Comparison of ENCODE assay signal across 8 cellular contexts in the genomic region with DNA sequence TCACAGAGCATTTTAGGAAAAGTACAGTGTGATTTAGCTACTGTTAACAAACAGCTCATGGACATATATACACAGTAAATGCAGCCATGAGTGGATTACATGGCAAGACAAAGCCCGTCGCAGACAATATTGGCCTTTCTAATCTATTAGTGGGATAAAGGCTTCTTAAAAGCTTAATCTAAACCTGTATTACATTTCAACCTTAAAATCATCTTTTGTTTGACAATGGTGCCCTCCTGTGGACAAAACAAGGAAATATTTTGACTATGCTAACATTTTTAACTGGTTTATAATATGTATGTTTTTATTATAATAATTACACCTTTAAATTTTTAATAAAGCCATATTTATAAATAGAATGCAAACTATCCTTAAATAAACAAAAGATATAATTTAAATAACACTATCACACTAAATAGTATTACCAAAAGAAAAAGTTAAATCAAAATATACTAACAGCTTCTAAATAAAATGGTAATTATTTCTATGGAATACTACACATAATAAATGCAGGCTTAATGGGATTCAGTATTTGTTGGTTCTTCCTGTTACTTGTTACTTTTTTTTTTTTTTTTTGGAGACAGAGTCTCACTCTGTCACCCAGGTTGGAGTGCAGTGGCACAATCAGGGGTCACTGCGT. TPM values are rescaled to one million over a fixed set of nuclear protein-coding genes. Genes with fewer than 3 reads are reported as not detected.
DNase-seq lines count a peak whose midpoint lies in the region; ATAC-seq, FAIRE-seq and TF ChIP-seq lines count a peak whose summit lies in the region.

No MANE protein-coding gene starts in this region.

- no peaks in the 10 kb centered on the region for H3K4me1 ChIP-seq in OCI-LY3 (ENCODE audit: low read length)

- DNase-seq in GM12864 (ENCODE audit: low read depth) (no peak), retinal pigment epithelial cell (ENCODE audit: low read depth) (peak; percentile 13), GDM1 (lab: John Stamatoyannopoulos, UW) (no peak), HuH-7.5 (ENCODE audit: low spot score) (no peak)
- no peak for DNase-seq in activated CD4-positive, CD25-positive, alpha-beta regulatory T cell treated with anti-CD3 and anti-CD28 coated beads, Interleukin-2, amount 50 U/mL, for 72 hours

- H3K4me3 ChIP-seq in GM12864 (ENCODE audit: low read depth, low read length) (no peak overlapping the region), OCI-LY3 (ENCODE audit: low read length) (no peak overlapping the region), retinal pigment epithelial cell (ENCODE audit: low read length) (no peak overlapping the region)

- no peak overlapping the region for H2AFZ ChIP-seq in OCI-LY3 (ENCODE audit: low read depth, low read length)

- H3K36me3 ChIP-seq in OCI-LY3 (replicated peaks; ENCODE audit: low read depth, low read length) = no peaks in the 10 kb centered on the region

- TF ChIP-seq CTCF in GM12864 (IDR thresholded peaks at IDR 0.05; ENCODE audit: low read depth, low read length, missing control alignments) (peak; percentile 37), OCI-LY3 (IDR thresholded peaks at IDR 0.05; ENCODE audit: low read depth, low read length) (peak; percentile 51), retinal pigment epithelial cell (conservative IDR thresholded peaks at IDR 0.05; ENCODE audit: low read depth, low read length) (peak; percentile 23)

- peak; percentile 98 for FAIRE-seq in A204.1 (lab: Jason Lieb, UNC)

- peaks cover 38% of the 10 kb centered on the region for H3K27me3 ChIP-seq in OCI-LY3 (ENCODE audit: low read depth, low read length)

- ATAC-seq in esophagus mucosa = peak; percentile 13

- no peaks in the 10 kb centered on the region for H3K9me3 ChIP-seq in OCI-LY3 (ENCODE audit: insufficient read depth, low read length)

- no peak overlapping the region for H3K27ac ChIP-seq in OCI-LY3 (ENCODE audit: low read length)

- no peaks in the 10 kb centered on the region for H4K20me1 ChIP-seq in OCI-LY3 (ENCODE audit: insufficient read depth, low read length)

- H3K4me2 ChIP-seq in OCI-LY3 (ENCODE audit: low read length) = no peak overlapping the region

- H3K9ac ChIP-seq in OCI-LY3 (ENCODE audit: low read length) = no peak overlapping the region

- no peaks in the 10 kb centered on the region for H3K79me2 ChIP-seq in OCI-LY3 (ENCODE audit: low read length)

RNA-seq across cellular contexts. Expression of a gene that starts 38.6 kb away (rescaled TPM):
- not detected for total RNA-seq in esophagus mucosa
